In genomic region chr9:233708-234107, GRCh38 we compare ENCODE assay signal across 3 cellular contexts. TPM values are rescaled to one million over a fixed set of nuclear protein-coding genes. Genes with fewer than 3 reads are reported as not detected.
"Had no signal": no experiment of that assay in that cellular context is flagged by ENCODE, and none has a peak within 500 bp of the region (broad histone marks: within the 10 kb centered on the region; RNA-seq: fewer than 3 reads in every experiment).

No MANE protein-coding gene starts in this region.

RNA-seq across cellular contexts. Expression of gene DOCK8, which starts 19.0 kb away (rescaled TPM):
- total RNA-seq: HT-29, HT1080, IMR-90 had no signal
- polyA plus RNA-seq: IMR-90 had no signal
